ENCODE assay signal across 28 cellular contexts in the genomic region with DNA sequence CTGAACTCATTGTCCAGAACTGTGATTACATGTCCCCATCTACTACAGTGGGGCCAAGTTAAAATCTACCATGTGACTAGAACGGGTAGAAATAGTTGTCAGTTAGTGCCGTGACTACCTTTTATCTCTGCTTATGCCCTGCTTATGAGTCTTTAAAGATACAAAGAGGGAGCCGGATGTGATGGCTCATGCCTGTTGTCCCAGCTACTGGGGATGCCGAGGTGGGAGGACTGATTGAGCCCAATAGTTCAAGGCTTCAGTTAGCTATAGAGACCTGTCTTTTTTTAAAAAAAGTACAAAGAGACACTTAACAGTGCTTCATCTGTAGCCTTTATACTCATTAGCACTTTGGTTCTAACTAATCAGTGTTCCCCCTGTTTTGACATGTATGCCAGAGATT.
"Had no signal": no experiment of that assay in that cellular context is flagged by ENCODE, and none has a peak within 500 bp of the region (broad histone marks: within the 10 kb centered on the region; RNA-seq: fewer than 3 reads in every experiment).

No MANE protein-coding gene starts in this region.

- H3K4me2 ChIP-seq: SK-N-SH had no signal

- H3K4me1 Mint-ChIP-seq: activated CD4-positive, alpha-beta T cell treated with anti-CD3 and anti-CD28 coated beads, Interleukin-2, amount 10 ng/mL, durations not matched to agents 24 days and 14 days; activated T-helper 17 cell treated with anti-CD3 and anti-CD28 coated beads, Interleukin-2, amount 50 U/mL, for 72 hours had no signal

- H3K9me3 Mint-ChIP-seq: activated CD4-positive, alpha-beta T cell treated with anti-CD3 and anti-CD28 coated beads, Interleukin-2, amount 10 ng/mL, durations not matched to agents 24 days and 14 days; activated CD8-positive, alpha-beta T cell treated with anti-CD3 and anti-CD28 coated beads for 36 hours; activated naive CD8-positive, alpha-beta T cell treated with anti-CD3 and anti-CD28 coated beads for 36 hours; activated T-cell treated with anti-CD3 and anti-CD28 coated beads, Interleukin-2, amount 50 U/mL, for 72 hours; activated T-helper 17 cell treated with anti-CD3 and anti-CD28 coated beads, Interleukin-2, amount 50 U/mL, for 72 hours; T-helper 1 cell treated with Interleukin-12 subunit alpha and Interleukin-12 subunit beta and Interleukin-4 antibody, amounts not matched to agents 30 μg/mL and 1 μg/mL, for 36 hours; T-helper 2 cell treated with Interferon-gamma antibody and Interleukin-4, amounts not matched to agents 5 μg/mL and 100 μg/mL, for 36 hours had no signal

- H3K27me3 Mint-ChIP-seq: activated CD4-positive, alpha-beta T cell treated with anti-CD3 and anti-CD28 coated beads, Interleukin-2, amount 10 ng/mL, durations not matched to agents 24 days and 14 days; activated CD8-positive, alpha-beta T cell treated with anti-CD3 and anti-CD28 coated beads for 36 hours; activated naive CD8-positive, alpha-beta T cell treated with anti-CD3 and anti-CD28 coated beads for 36 hours; activated T-helper 17 cell treated with anti-CD3 and anti-CD28 coated beads, Interleukin-2, amount 50 U/mL, for 72 hours had no signal

- H3K4me1 ChIP-seq: breast epithelium had no signal

- H3K27me3 ChIP-seq: breast epithelium, SJSA1 had no signal

- DNase-seq: activated CD4-positive, alpha-beta T cell treated with anti-CD3 and anti-CD28 coated beads, Interleukin-2, amount 10 ng/mL, durations not matched to agents 24 days and 14 days; activated CD4-positive, alpha-beta T cell treated with anti-CD3 and anti-CD28 coated beads, Interleukin-2, amount 50 U/mL, for 4 hours; activated CD8-positive, alpha-beta T cell treated with anti-CD3 and anti-CD28 coated beads for 36 hours; activated effector memory CD4-positive, alpha-beta T cell treated with anti-CD3 and anti-CD28 coated beads, Interleukin-2, amount 50 U/mL, for 16 hours; activated naive CD4-positive, alpha-beta T cell; activated naive CD4-positive, alpha-beta T cell treated with anti-CD3 and anti-CD28 coated beads, Interleukin-2, amount 50 U/mL, for 16 hours; activated naive CD8-positive, alpha-beta T cell treated with anti-CD3 and anti-CD28 coated beads for 36 hours; activated T-cell treated with anti-CD3 and anti-CD28 coated beads, Interleukin-2, amount 50 U/mL, for 1 hour; activated T-cell treated with anti-CD3 and anti-CD28 coated beads, Interleukin-2, amount 50 U/mL, for 72 hours; amniotic stem cell; aorta; NCI-H1048; NCI-H1105 treated with DMSO at 0.1 percent for 48 hours; NCI-H1436; NCI-H1694; NCI-H1930; NCI-H2081 treated with DMSO at 0.1 percent for 48 hours; NCI-H226; NCI-H446 treated with DMSO at 0.1 percent for 48 hours; NCI-H524; NCI-H69; SHP77 treated with DMSO at 0.1 percent for 48 hours; SK-N-SH had no signal

- H3K9ac ChIP-seq: SK-N-SH had no signal

- H3K9me3 ChIP-seq: breast epithelium, SJSA1, SK-N-SH had no signal

- H3K27ac Mint-ChIP-seq: activated CD4-positive, alpha-beta T cell treated with anti-CD3 and anti-CD28 coated beads, Interleukin-2, amount 10 ng/mL, durations not matched to agents 24 days and 14 days; activated CD8-positive, alpha-beta T cell treated with anti-CD3 and anti-CD28 coated beads for 36 hours; activated naive CD8-positive, alpha-beta T cell treated with anti-CD3 and anti-CD28 coated beads for 36 hours; activated T-cell treated with anti-CD3 and anti-CD28 coated beads, Interleukin-2, amount 50 U/mL, for 72 hours; activated T-helper 17 cell treated with anti-CD3 and anti-CD28 coated beads, Interleukin-2, amount 50 U/mL, for 72 hours; T-helper 1 cell treated with Interleukin-12 subunit alpha and Interleukin-12 subunit beta and Interleukin-4 antibody, amounts not matched to agents 30 μg/mL and 1 μg/mL, for 36 hours; T-helper 2 cell treated with Interferon-gamma antibody and Interleukin-4, amounts not matched to agents 5 μg/mL and 100 μg/mL, for 36 hours had no signal

- H3K27ac ChIP-seq: breast epithelium, SJSA1 had no signal

- H3K4me3 Mint-ChIP-seq: activated CD4-positive, alpha-beta T cell treated with anti-CD3 and anti-CD28 coated beads, Interleukin-2, amount 10 ng/mL, durations not matched to agents 24 days and 14 days; activated CD8-positive, alpha-beta T cell treated with anti-CD3 and anti-CD28 coated beads for 36 hours; activated naive CD8-positive, alpha-beta T cell treated with anti-CD3 and anti-CD28 coated beads for 36 hours; activated T-cell treated with anti-CD3 and anti-CD28 coated beads, Interleukin-2, amount 50 U/mL, for 72 hours; activated T-helper 17 cell treated with anti-CD3 and anti-CD28 coated beads, Interleukin-2, amount 50 U/mL, for 72 hours; T-helper 1 cell treated with Interleukin-12 subunit alpha and Interleukin-12 subunit beta and Interleukin-4 antibody, amounts not matched to agents 30 μg/mL and 1 μg/mL, for 36 hours; T-helper 2 cell treated with Interferon-gamma antibody and Interleukin-4, amounts not matched to agents 5 μg/mL and 100 μg/mL, for 36 hours had no signal
